33 cellular contexts compared by ENCODE assay signal in genomic region chr2:121068851-121069250, GRCh38.
"Had no signal": no experiment of that assay in that cellular context is flagged by ENCODE, and none has a peak within 500 bp of the region (broad histone marks: within the 10 kb centered on the region; RNA-seq: fewer than 3 reads in every experiment).

No MANE protein-coding gene starts in this region.

- H3K9me3 ChIP-seq: adrenal gland, body of pancreas, breast epithelium had no signal

- H3K4me3 ChIP-seq: adrenal gland, body of pancreas, breast epithelium had no signal

- H3K4me1 ChIP-seq: adrenal gland, body of pancreas, breast epithelium had no signal

- FAIRE-seq: astrocyte, TTC549 had no signal

- DNase-seq: activated B cell treated with CpG ODN at 0.5 μM for 24 hours; activated CD4-positive, alpha-beta memory T cell treated with anti-CD3 and anti-CD28 coated beads for 36 hours; activated CD4-positive, alpha-beta T cell treated with anti-CD3 and anti-CD28 coated beads for 4 hours; activated CD4-positive, alpha-beta T cell treated with anti-CD3 and anti-CD28 coated beads, Interleukin-2, amount 10 ng/mL, durations not matched to agents 24 days and 14 days; activated CD4-positive, alpha-beta T cell treated with anti-CD3 and anti-CD28 coated beads, Interleukin-2, amount 50 U/mL, for 1 hour; activated CD4-positive, alpha-beta T cell treated with anti-CD3 and anti-CD28 coated beads, Interleukin-2, amount 50 U/mL, for 4 hours; activated CD4-positive, CD25-positive, alpha-beta regulatory T cell treated with anti-CD3 and anti-CD28 coated beads, Interleukin-2, amount 50 U/mL, for 72 hours; activated CD8-positive, alpha-beta memory T cell treated with anti-CD3 and anti-CD28 coated beads, Interleukin-2, amount 50 U/mL, for 4 hours; activated CD8-positive, alpha-beta T cell treated with anti-CD3 and anti-CD28 coated beads for 36 hours; activated effector memory CD4-positive, alpha-beta T cell treated with anti-CD3 and anti-CD28 coated beads, Interleukin-2, amount 50 U/mL, for 16 hours; activated gamma-delta T cell treated with Interleukin-2 at 50 U/mL for 16 hours; activated naive CD4-positive, alpha-beta T cell; activated naive CD4-positive, alpha-beta T cell treated with anti-CD3 and anti-CD28 coated beads for 36 hours; activated naive CD4-positive, alpha-beta T cell treated with anti-CD3 and anti-CD28 coated beads, Interleukin-2, amount 50 U/mL, for 16 hours; activated naive CD8-positive, alpha-beta T cell treated with anti-CD3 and anti-CD28 coated beads for 36 hours; activated T-cell treated with anti-CD3 and anti-CD28 coated beads for 4 hours; activated T-cell treated with anti-CD3 and anti-CD28 coated beads, Interleukin-2, amount 50 U/mL, for 1 hour; activated T-cell treated with anti-CD3 and anti-CD28 coated beads, Interleukin-2, amount 50 U/mL, for 4 hours; activated T-cell treated with anti-CD3 and anti-CD28 coated beads, Interleukin-2, amount 50 U/mL, for 72 hours; adrenal gland; amniotic stem cell; aorta; body of pancreas; brain microvascular endothelial cell; central memory CD4-positive, alpha-beta T cell; T-helper 2 cell; T-helper 9 cell had no signal

- H3K27ac ChIP-seq: adrenal gland, body of pancreas, brain microvascular endothelial cell, breast epithelium, VCaP had no signal

- ATAC-seq: activated CD8-positive, alpha-beta T cell treated with anti-CD3 and anti-CD28 coated beads for 36 hours; activated naive CD4-positive, alpha-beta T cell treated with anti-CD3 and anti-CD28 coated beads, Interleukin-2, amount 50 U/mL, for 72 hours; activated T-cell treated with anti-CD3 and anti-CD28 coated beads, Interleukin-2, amount 50 U/mL, for 4 hours; activated T-cell treated with anti-CD3 and anti-CD28 coated beads, Interleukin-2, amount 50 U/mL, for 72 hours; activated T-helper 17 cell treated with anti-CD3 and anti-CD28 coated beads, Interleukin-2, amount 50 U/mL, for 72 hours; body of pancreas had no signal
